Comparison of ENCODE assay signal across 1 cellular context in the genomic region with DNA sequence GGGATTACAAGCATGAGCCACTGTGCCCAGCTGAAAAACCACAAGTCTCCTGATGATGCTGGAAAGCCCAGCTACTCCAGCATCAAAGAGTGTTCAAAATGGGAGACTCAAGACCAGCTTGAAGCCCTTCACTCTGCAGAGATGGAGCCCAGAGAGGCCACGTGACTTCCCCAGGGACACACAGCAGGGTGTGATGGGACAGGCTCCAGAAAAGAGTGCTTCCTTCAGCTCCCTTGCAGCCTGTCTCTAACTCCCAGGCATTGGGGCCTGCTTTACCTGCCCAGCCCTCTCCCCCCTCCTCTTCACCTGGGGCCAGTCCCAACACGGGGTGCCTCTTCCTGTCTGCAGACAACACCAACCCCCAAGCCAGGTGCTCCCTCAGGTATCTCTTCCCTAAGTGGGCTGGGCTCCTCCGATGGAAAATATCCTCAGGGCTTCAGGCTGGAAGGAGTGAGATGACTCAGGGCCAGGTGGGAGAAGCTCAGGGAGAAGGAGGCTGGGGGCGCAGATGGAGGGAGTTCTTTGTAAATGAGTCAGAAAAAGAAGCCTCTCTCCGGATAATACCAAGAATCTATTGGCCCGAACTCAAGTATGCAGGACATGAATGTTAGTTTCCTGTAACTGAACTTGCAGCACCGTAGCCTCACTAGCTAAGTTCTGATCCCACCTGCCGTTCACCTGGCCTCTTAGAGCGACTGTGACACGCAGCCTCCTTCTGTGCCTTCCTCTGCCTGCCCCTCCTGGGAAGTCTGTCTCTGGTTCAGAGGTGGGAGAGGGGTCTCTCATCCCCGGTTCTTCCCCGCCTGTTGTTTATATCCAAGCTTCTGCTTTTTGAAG.
TF ChIP-seq lines count a peak whose summit lies in the region.

No MANE protein-coding gene starts in this region.

TF ChIP-seq in GM23338, 12 proteins besides CTCF, POLR2A, EP300 and RAD21 (continued from another document):
- TF ChIP-seq ZNF462 (CRISPR knock-in tag; IDR thresholded peaks at IDR 0.05) (no peak), ZNF331 (CRISPR knock-in tag; IDR thresholded peaks at IDR 0.05; ENCODE audit: low read depth) (no peak), POLR2AphosphoS5 (IDR thresholded peaks at IDR 0.05; ENCODE audit: low read depth) (peak; percentile 38; the same call in 1 of the 2 replicates), ZNF114 (CRISPR knock-in tag; IDR thresholded peaks at IDR 0.05) (no peak), JUNB (IDR thresholded peaks at IDR 0.05; ENCODE audit: unreplicated experiment) (no peak)
